In genomic region chr12:55922126-55922525, GRCh38 we compare ENCODE assay signal across 26 cellular contexts. TPM values are rescaled to one million over a fixed set of nuclear protein-coding genes. Genes with fewer than 3 reads are reported as not detected.
A peak's percentile ranks its signal among the peaks of the same experiment; 100 is the strongest.
DNase-seq lines count a peak whose midpoint lies in the region; ATAC-seq and TF ChIP-seq lines count a peak whose summit lies in the region.
"Had no signal": no experiment of that assay in that cellular context is flagged by ENCODE, and none has a peak within 500 bp of the region (broad histone marks: within the 10 kb centered on the region; RNA-seq: fewer than 3 reads in every experiment).

No MANE protein-coding gene starts in this region.

- DNase-seq in CD4-positive, CD25-positive, alpha-beta regulatory T cell = no peak
- DNase-seq in HCEC 1CT = peak; percentile 38
- no peak for DNase-seq in T-helper 17 cell
- DNase-seq in fibroblast of mammary gland (ENCODE audit: low read depth) = peak; percentile 52
- DNase-seq in uterus = no peak
- DNase-seq in AG20443 (ENCODE audit: low spot score) = no peak
- DNase-seq in SJCRH30 = no peak
- DNase-seq: activated CD4-positive, alpha-beta T cell treated with anti-CD3 and anti-CD28 coated beads for 1 hour; activated effector memory CD4-positive, alpha-beta T cell treated with anti-CD3 and anti-CD28 coated beads, Interleukin-2, amount 50 U/mL, for 16 hours; activated naive CD8-positive, alpha-beta T cell treated with anti-CD3 and anti-CD28 coated beads, Interleukin-2, amount 10 ng/mL, durations not matched to agents 7 days and 5 days; C1 segment of cervical spinal cord; Calu3; caudate nucleus; DMS79; endodermal cell; H7; NCI-H1048; NCI-H1694; NCI-H446 treated with DMSO at 0.1 percent for 48 hours; nephron progenitor cell; RPMI8226; stimulated activated CD4-positive, alpha-beta T cell treated with anti-CD3 and anti-CD28 coated beads, Interleukin-15, amount 100 ng/mL, for 24 hours; stimulated activated CD4-positive, alpha-beta T cell treated with anti-CD3 and anti-CD28 coated beads, Interleukin-4, amount 100 ng/mL, for 4 hours had no signal

- no peak overlapping the region for H3K27ac ChIP-seq in CD4-positive, CD25-positive, alpha-beta regulatory T cell (ENCODE audit: insufficient read depth, low read length, poor library complexity, severe bottlenecking)
- H3K27ac ChIP-seq in uterus = no peak overlapping the region
- no peak overlapping the region for H3K27ac ChIP-seq in SJCRH30

- H3K9me3 ChIP-seq in CD4-positive, CD25-positive, alpha-beta regulatory T cell (ENCODE audit: control insufficient read depth in 2 of 2, low read length in 2 of 2) = no peaks in the 10 kb centered on the region
- H3K9me3 ChIP-seq in T-helper 17 cell (ENCODE audit: control insufficient read depth, low read length, poor library complexity, severe bottlenecking) (no peaks in the 10 kb centered on the region), uterus (no peaks in the 10 kb centered on the region), SJCRH30 (replicated peaks) (no peaks in the 10 kb centered on the region)

- no peak for ATAC-seq in CD4-positive, CD25-positive, alpha-beta regulatory T cell (ENCODE audit: low read depth in 2 of 2)
- no peak for ATAC-seq in T-helper 17 cell
- ATAC-seq: left lobe of liver had no signal

- H3K36me3 Mint-ChIP-seq in CD4-positive, CD25-positive, alpha-beta regulatory T cell = peaks cover 24% of the 10 kb centered on the region
- peaks cover 9% of the 10 kb centered on the region for H3K36me3 Mint-ChIP-seq in T-helper 17 cell (ENCODE audit: low read depth)

- H3K4me1 Mint-ChIP-seq in CD4-positive, CD25-positive, alpha-beta regulatory T cell = peaks cover 29 to 71% (median 49%) of the 10 kb centered on the region in 4 donors
- peaks cover 44% of the 10 kb centered on the region for H3K4me1 Mint-ChIP-seq in T-helper 17 cell

- TF ChIP-seq CTCF in fibroblast of mammary gland (conservative IDR thresholded peaks at IDR 0.05; ENCODE audit: control insufficient read depth, insufficient read depth, low read depth, low read length) (no peak), uterus (IDR thresholded peaks at IDR 0.05) (no peak)

- no peak for TF ChIP-seq POLR2A in uterus (IDR thresholded peaks at IDR 0.05)

- H3K27ac Mint-ChIP-seq in CD4-positive, CD25-positive, alpha-beta regulatory T cell = peak overlapping the region in 2 of 3 donors; percentile 47 to 68
- peak overlapping the region; percentile 66 for H3K27ac Mint-ChIP-seq in T-helper 17 cell
- H3K27ac Mint-ChIP-seq: activated naive CD8-positive, alpha-beta T cell treated with anti-CD3 and anti-CD28 coated beads, Interleukin-2, amount 10 ng/mL, durations not matched to agents 7 days and 5 days; endodermal cell; nephron progenitor cell; type B pancreatic cell had no signal

- peaks cover 29% of the 10 kb centered on the region for H3K36me3 ChIP-seq in CD4-positive, CD25-positive, alpha-beta regulatory T cell (ENCODE audit: control insufficient read depth, insufficient read depth, low read length)
- H3K36me3 ChIP-seq in uterus = no peaks in the 10 kb centered on the region
- H3K36me3 ChIP-seq in SJCRH30 = 0 out of 2 replicates have a peak, but pooled peaks cover 4% of the 10 kb centered on the region

- intact Hi-C loops in uterus (cut with DNase I; ENCODE audit: low total_unique reads) = no loop called here

- no peak overlapping the region for H3K4me3 ChIP-seq in CD4-positive, CD25-positive, alpha-beta regulatory T cell (ENCODE audit: low read depth, low read length)
- H3K4me3 ChIP-seq in fibroblast of mammary gland (ENCODE audit: control insufficient read depth, low read depth, low read length) (no peak overlapping the region), uterus (no peak overlapping the region), SJCRH30 (no peak overlapping the region)

- peaks cover 11% of the 10 kb centered on the region for H3K27me3 Mint-ChIP-seq in CD4-positive, CD25-positive, alpha-beta regulatory T cell
- no peaks in the 10 kb centered on the region for H3K27me3 Mint-ChIP-seq in T-helper 17 cell
- H3K27me3 Mint-ChIP-seq: activated naive CD8-positive, alpha-beta T cell treated with anti-CD3 and anti-CD28 coated beads, Interleukin-2, amount 10 ng/mL, durations not matched to agents 7 days and 5 days; type B pancreatic cell had no signal

- peaks cover 43% of the 10 kb centered on the region for H3K4me1 ChIP-seq in CD4-positive, CD25-positive, alpha-beta regulatory T cell (ENCODE audit: control insufficient read depth, insufficient read depth, low read length, poor library complexity, severe bottlenecking)
- peaks cover 0 to 9% of the 10 kb centered on the region in 2 donors for H3K4me1 ChIP-seq in uterus
- no peaks in the 10 kb centered on the region for H3K4me1 ChIP-seq in SJCRH30

- H3K27me3 ChIP-seq in CD4-positive, CD25-positive, alpha-beta regulatory T cell (ENCODE audit: control insufficient read depth, insufficient read depth, low read length) = no peaks in the 10 kb centered on the region
- no peaks in the 10 kb centered on the region for H3K27me3 ChIP-seq in uterus
- H3K27me3 ChIP-seq in SJCRH30 = no peaks in the 10 kb centered on the region

- peak overlapping the region in 1 of 4 donors; percentile 10 for H3K4me3 Mint-ChIP-seq in CD4-positive, CD25-positive, alpha-beta regulatory T cell
- peak overlapping the region; percentile 45 for H3K4me3 Mint-ChIP-seq in T-helper 17 cell
- H3K4me3 Mint-ChIP-seq: activated naive CD8-positive, alpha-beta T cell treated with anti-CD3 and anti-CD28 coated beads, Interleukin-2, amount 10 ng/mL, durations not matched to agents 7 days and 5 days; endodermal cell; nephron progenitor cell; type B pancreatic cell had no signal

- H3K9me3 Mint-ChIP-seq in CD4-positive, CD25-positive, alpha-beta regulatory T cell = no peaks in the 10 kb centered on the region
- H3K9me3 Mint-ChIP-seq: activated naive CD8-positive, alpha-beta T cell treated with anti-CD3 and anti-CD28 coated beads, Interleukin-2, amount 10 ng/mL, durations not matched to agents 7 days and 5 days; endodermal cell; nephron progenitor cell; type B pancreatic cell had no signal

RNA-seq across cellular contexts. Expression of gene PYM1, which starts 5.6 kb away (rescaled TPM):
- total RNA-seq in CD4-positive, CD25-positive, alpha-beta regulatory T cell = 34.0 TPM
- polyA plus RNA-seq in CD4-positive, CD25-positive, alpha-beta regulatory T cell = 100 to 1,000 TPM in 3 of 4 donors, 10 to 100 TPM in 1; 99.3 to 123 (median 114) TPM
- 10 to 100 TPM; 21.9 to 23.3 TPM for total RNA-seq in T-helper 17 cell
- total RNA-seq in uterus = 10 to 100 TPM in 3 of 4 donors, 1 to 10 TPM in 1; 8.2 to 26.8 (median 21.9) TPM
- 24.0 and 25.6 TPM in 2 replicates for total RNA-seq in SJCRH30 (2014; rRNA removed; shearing (Covaris generic))

RNA-seq across cellular contexts. Expression of gene DGKA, which starts 8.8 kb away (rescaled TPM):
- total RNA-seq in CD4-positive, CD25-positive, alpha-beta regulatory T cell = 1,086 TPM
- polyA plus RNA-seq in CD4-positive, CD25-positive, alpha-beta regulatory T cell = 100 to 1,000 TPM; 225 to 284 (median 253) TPM
- total RNA-seq in T-helper 17 cell (1,000 to 10,000 TPM in 1 of 2 donors, 100 to 1,000 TPM in 1; 870 to 1,080 TPM), uterus (100 to 1,000 TPM in 1 of 4 donors, 10 to 100 TPM in 3; 24.0 to 183 (median 55.1) TPM)
- 3.7 and 4.4 TPM in 2 replicates for total RNA-seq in SJCRH30 (2014; rRNA removed; shearing (Covaris generic))

RNA-seq across cellular contexts. Expression of gene PMEL, which starts 43.7 kb away (rescaled TPM):
- 0.69 TPM for total RNA-seq in CD4-positive, CD25-positive, alpha-beta regulatory T cell
- polyA plus RNA-seq in CD4-positive, CD25-positive, alpha-beta regulatory T cell = under 1 TPM in 3 of 4 donors, not detected in 1; 0.52 to 0.86 (median 0.57) TPM
- under 1 TPM in 1 of 2 donors, not detected in 1; 0.63 TPM for total RNA-seq in T-helper 17 cell
- 1 to 10 TPM in 2 of 4 donors, under 1 TPM in 1, not detected in 1; 0.26 to 3.6 (median 2.9) TPM for total RNA-seq in uterus
- total RNA-seq in SJCRH30 (2014; rRNA removed; shearing (Covaris generic)) = 1.2 and 1.3 TPM in 2 replicates
- total RNA-seq: T-helper 1 cell treated with Interleukin-12 subunit alpha and Interleukin-12 subunit beta and Interleukin-4 antibody, amounts not matched to agents 30 ng/mL and 1 ng/mL, for 36 hours had no signal

RNA-seq across cellular contexts. Expression of gene CDK2, which starts 44.5 kb away (rescaled TPM):
- total RNA-seq in CD4-positive, CD25-positive, alpha-beta regulatory T cell = 28.0 TPM
- 10 to 100 TPM in 2 of 4 donors, 1 to 10 TPM in 2; 8.4 to 12.6 (median 10.0) TPM for polyA plus RNA-seq in CD4-positive, CD25-positive, alpha-beta regulatory T cell
- 10 to 100 TPM; 12.2 to 18.7 TPM for total RNA-seq in T-helper 17 cell
- total RNA-seq in uterus = 10 to 100 TPM; 19.0 to 35.6 (median 28.7) TPM
- 99.6 and 106 TPM in 2 replicates for total RNA-seq in SJCRH30 (2014; rRNA removed; shearing (Covaris generic))

RNA-seq across cellular contexts. Expression of gene RAB5B, which starts 51.8 kb away (rescaled TPM):
- 60.8 TPM for total RNA-seq in CD4-positive, CD25-positive, alpha-beta regulatory T cell
- 10 to 100 TPM; 66.8 to 73.4 (median 68.3) TPM for polyA plus RNA-seq in CD4-positive, CD25-positive, alpha-beta regulatory T cell
- total RNA-seq in T-helper 17 cell = 10 to 100 TPM; 56.4 to 57.0 TPM
- 100 to 1,000 TPM in 1 of 4 donors, 10 to 100 TPM in 3; 49.4 to 128 (median 67.2) TPM for total RNA-seq in uterus
- total RNA-seq in SJCRH30 (2014; rRNA removed; shearing (Covaris generic)) = 59.4 and 61.0 TPM in 2 replicates

Comparison
In these comparisons a context has a peak if more than half of its experiments do, and no peak if none do; other contexts are left out.
1. DNase-seq: peak in HCEC 1CT (single experiment) and fibroblast of mammary gland (single experiment); none in CD4-positive, CD25-positive, alpha-beta regulatory T cell (0 of 3), T-helper 17 cell (0 of 3), uterus (0 of 2), AG20443 (single experiment) and SJCRH30 (0 of 2).